Comparison of ENCODE assay signal across 30 cellular contexts in genomic region chr12:109860961-109861360, GRCh38. TPM values are rescaled to one million over a fixed set of nuclear protein-coding genes. Genes with fewer than 3 reads are reported as not detected.
"Had no signal": no experiment of that assay in that cellular context is flagged by ENCODE, and none has a peak within 500 bp of the region (broad histone marks: within the 10 kb centered on the region; RNA-seq: fewer than 3 reads in every experiment).

No MANE protein-coding gene starts in this region.

- H3K9me3 Mint-ChIP-seq: activated B cell treated with CpG ODN at 0.5 μM for 24 hours; activated CD8-positive, alpha-beta T cell treated with anti-CD3 and anti-CD28 coated beads for 36 hours; activated naive CD4-positive, alpha-beta T cell treated with anti-CD3 and anti-CD28 coated beads, Interleukin-2, amount 50 U/mL, for 24 hours; activated naive CD8-positive, alpha-beta T cell treated with anti-CD3 and anti-CD28 coated beads, Interleukin-2, amount 50 U/mL, for 24 hours; activated T-cell treated with anti-CD3 and anti-CD28 coated beads, Interleukin-2, amount 50 U/mL, for 4 hours; activated T-helper 17 cell treated with anti-CD3 and anti-CD28 coated beads, Interleukin-2, amount 50 U/mL, for 72 hours; central memory CD8-positive, alpha-beta T cell; naive B cell; T-helper 2 cell treated with Interferon-gamma antibody and Interleukin-4, amounts not matched to agents 5 μg/mL and 100 μg/mL, for 36 hours had no signal

- H3K27me3 Mint-ChIP-seq: activated B cell treated with CpG ODN at 0.5 μM for 24 hours; activated CD8-positive, alpha-beta T cell treated with anti-CD3 and anti-CD28 coated beads for 36 hours; activated naive CD4-positive, alpha-beta T cell treated with anti-CD3 and anti-CD28 coated beads, Interleukin-2, amount 50 U/mL, for 24 hours; activated naive CD8-positive, alpha-beta T cell treated with anti-CD3 and anti-CD28 coated beads, Interleukin-2, amount 50 U/mL, for 24 hours; activated T-helper 17 cell treated with anti-CD3 and anti-CD28 coated beads, Interleukin-2, amount 50 U/mL, for 72 hours; central memory CD8-positive, alpha-beta T cell; naive B cell had no signal

- H3K36me3 Mint-ChIP-seq: activated naive CD4-positive, alpha-beta T cell treated with anti-CD3 and anti-CD28 coated beads, Interleukin-2, amount 50 U/mL, for 24 hours had no signal

- H3K36me3 ChIP-seq: breast epithelium, pancreas had no signal

- H3K9me3 ChIP-seq: breast epithelium, esophagus muscularis mucosa, heart left ventricle, pancreas, prostate gland, testis, upper lobe of left lung, vagina had no signal

- H3K27ac ChIP-seq: breast epithelium, coronary artery, esophagus muscularis mucosa, foreskin keratinocyte, heart left ventricle, pancreas, prostate gland, testis, upper lobe of left lung, vagina had no signal

- ATAC-seq: activated CD8-positive, alpha-beta T cell treated with anti-CD3 and anti-CD28 coated beads for 36 hours; activated T-cell treated with anti-CD3 and anti-CD28 coated beads, Interleukin-2, amount 50 U/mL, for 4 hours; foreskin keratinocyte; heart left ventricle; left cardiac atrium; pancreas had no signal

- H3K27me3 ChIP-seq: breast epithelium, esophagus muscularis mucosa, foreskin keratinocyte, heart left ventricle, pancreas, testis, upper lobe of left lung, vagina had no signal

- H3K4me3 Mint-ChIP-seq: activated B cell treated with CpG ODN at 0.5 μM for 24 hours; activated CD8-positive, alpha-beta T cell treated with anti-CD3 and anti-CD28 coated beads for 36 hours; activated naive CD4-positive, alpha-beta T cell treated with anti-CD3 and anti-CD28 coated beads, Interleukin-2, amount 50 U/mL, for 24 hours; activated naive CD8-positive, alpha-beta T cell treated with anti-CD3 and anti-CD28 coated beads, Interleukin-2, amount 50 U/mL, for 24 hours; activated T-cell treated with anti-CD3 and anti-CD28 coated beads, Interleukin-2, amount 50 U/mL, for 4 hours; activated T-helper 17 cell treated with anti-CD3 and anti-CD28 coated beads, Interleukin-2, amount 50 U/mL, for 72 hours; central memory CD8-positive, alpha-beta T cell; naive B cell; T-helper 2 cell treated with Interferon-gamma antibody and Interleukin-4, amounts not matched to agents 5 μg/mL and 100 μg/mL, for 36 hours had no signal

- H3K4me1 Mint-ChIP-seq: activated T-helper 17 cell treated with anti-CD3 and anti-CD28 coated beads, Interleukin-2, amount 50 U/mL, for 72 hours had no signal

- H3K4me3 ChIP-seq: breast epithelium, coronary artery, esophagus muscularis mucosa, heart left ventricle, pancreas, prostate gland, smooth muscle cell, testis, upper lobe of left lung, vagina had no signal

- H3K27ac Mint-ChIP-seq: activated B cell treated with CpG ODN at 0.5 μM for 24 hours; activated CD8-positive, alpha-beta T cell treated with anti-CD3 and anti-CD28 coated beads for 36 hours; activated naive CD4-positive, alpha-beta T cell treated with anti-CD3 and anti-CD28 coated beads, Interleukin-2, amount 50 U/mL, for 24 hours; activated naive CD8-positive, alpha-beta T cell treated with anti-CD3 and anti-CD28 coated beads, Interleukin-2, amount 50 U/mL, for 24 hours; activated T-helper 17 cell treated with anti-CD3 and anti-CD28 coated beads, Interleukin-2, amount 50 U/mL, for 72 hours; T-helper 2 cell treated with Interferon-gamma antibody and Interleukin-4, amounts not matched to agents 5 μg/mL and 100 μg/mL, for 36 hours had no signal

- DNase-seq: activated B cell treated with CpG ODN at 0.5 μM for 24 hours; activated CD4-positive, alpha-beta T cell treated with anti-CD3 and anti-CD28 coated beads, Interleukin-2, amount 50 U/mL, for 1 hour; activated CD8-positive, alpha-beta T cell treated with anti-CD3 and anti-CD28 coated beads for 36 hours; activated naive CD8-positive, alpha-beta T cell treated with anti-CD3 and anti-CD28 coated beads, Interleukin-2, amount 50 U/mL, for 24 hours; activated T-cell treated with anti-CD3 and anti-CD28 coated beads, Interleukin-2, amount 50 U/mL, for 4 hours; amygdala; foreskin keratinocyte; heart left ventricle; left cardiac atrium; mammary epithelial cell; naive B cell; nucleus accumbens; pancreas; stimulated activated CD4-positive, alpha-beta T cell treated with anti-CD3 and anti-CD28 coated beads, Interleukin-15, amount 100 ng/mL, for 24 hours; stimulated activated CD4-positive, alpha-beta T cell treated with anti-CD3 and anti-CD28 coated beads, Interleukin-2, amount 100 ng/mL, for 24 hours; stimulated activated naive CD4-positive, alpha-beta T cell; T-helper 1 cell; testis; upper lobe of left lung had no signal

RNA-seq across cellular contexts. Expression of gene TRPV4, which starts 27.8 kb away (rescaled TPM):
- total RNA-seq: activated B cell treated with CpG ODN at 0.5 μM for 24 hours; activated CD8-positive, alpha-beta T cell treated with anti-CD3 and anti-CD28 coated beads for 36 hours; activated T-cell treated with anti-CD3 and anti-CD28 coated beads, Interleukin-2, amount 50 U/mL, for 4 hours; activated T-helper 17 cell treated with anti-CD3 and anti-CD28 coated beads, Interleukin-2, amount 50 U/mL, for 72 hours had no signal
- polyA plus RNA-seq: neural cell had no signal
